In the genomic region with DNA sequence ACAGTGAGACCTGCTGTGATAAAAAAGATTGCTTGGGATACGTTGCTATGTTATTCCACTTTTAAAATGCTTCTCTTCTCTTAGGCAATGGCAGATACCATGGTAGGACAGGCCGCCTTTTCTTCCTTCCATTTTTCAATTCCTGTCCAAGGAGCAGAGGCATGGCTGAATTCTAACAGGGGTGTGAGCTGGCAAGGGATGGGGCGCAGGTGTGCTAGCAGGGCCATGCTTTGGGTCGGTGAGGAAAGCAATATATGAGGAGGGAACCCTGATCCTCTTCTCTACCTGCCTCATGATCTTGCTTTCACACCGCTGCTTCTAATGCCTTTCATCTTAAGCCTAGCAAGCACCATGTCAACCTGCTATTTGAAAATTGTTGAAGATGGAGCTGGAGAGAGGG, we compare ENCODE assay signal across 9 cellular contexts.
"Had no signal": no experiment of that assay in that cellular context is flagged by ENCODE, and none has a peak within 500 bp of the region (broad histone marks: within the 10 kb centered on the region; RNA-seq: fewer than 3 reads in every experiment).

No MANE protein-coding gene starts in this region.

- H3K4me3 ChIP-seq: GM23248, GM23338, HAP-1 had no signal

- ATAC-seq: GM23338, HCT116 had no signal

- DNase-seq: GM23248, GOT3, H7, H9, HCEC 1CT, HFFc6 had no signal

- H3K36me3 ChIP-seq: HAP-1 had no signal

- H3K4me1 ChIP-seq: HAP-1 had no signal

- H3K27ac Mint-ChIP-seq: GM23338, H9, HFFc6 had no signal

- H3K4me3 Mint-ChIP-seq: GM23338, H9, HFFc6 had no signal

- H3K27ac ChIP-seq: GM23248 had no signal
